Comparison of ENCODE assay signal across 8 cellular contexts in the genomic region with DNA sequence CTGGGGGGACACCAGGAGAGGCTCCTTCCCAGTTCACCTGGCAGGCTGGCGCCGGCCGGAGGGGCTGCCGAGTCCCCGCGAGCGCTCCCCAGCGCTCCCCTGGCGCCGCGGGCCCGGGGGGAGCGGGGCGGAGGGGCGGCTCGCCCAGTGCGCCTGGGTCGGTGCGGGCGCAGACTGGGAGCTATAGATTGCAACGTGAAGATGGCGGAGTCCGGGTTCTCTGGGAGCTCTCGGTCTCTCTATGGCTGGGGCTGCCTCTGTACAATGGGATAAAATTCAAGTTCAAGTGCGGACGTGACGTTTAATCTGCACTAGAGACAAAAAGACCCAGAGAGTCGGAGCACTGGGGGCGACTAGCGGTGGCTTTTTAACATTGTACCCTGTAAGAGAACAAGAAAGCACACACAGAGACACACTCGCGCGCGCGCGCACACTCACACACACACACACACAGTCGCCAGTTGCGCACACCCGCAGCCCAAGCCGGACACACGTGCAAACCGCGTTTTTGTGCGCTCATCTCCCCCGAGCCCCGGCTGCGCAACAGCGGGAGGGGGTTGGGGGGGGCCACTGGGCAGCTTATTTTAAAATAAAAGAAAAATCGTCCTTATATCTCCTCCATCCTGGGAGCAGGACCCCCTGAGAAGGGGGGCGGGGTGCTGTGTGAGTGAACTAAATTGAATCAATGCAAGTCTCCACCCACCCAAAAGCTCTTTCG. TPM values are rescaled to one million over a fixed set of nuclear protein-coding genes. Genes with fewer than 3 reads are reported as not detected.
DNase-seq lines count a peak whose midpoint lies in the region; ATAC-seq and TF ChIP-seq lines count a peak whose summit lies in the region.

A gene (minus strand): TSS at position 247 of the 718 bp plus-strand sequence. CDS start 979 bp downstream, outside the sequence.

- H3K36me3 Mint-ChIP-seq in WTC11: no peaks in the 10 kb centered on the region

- peak within 1 kb of the TSS in 1 of 2 donors; percentile 39 for H3K4me3 ChIP-seq in right atrium auricular region
- H3K4me3 ChIP-seq in mammary epithelial cell (replicated peaks in 1 of 3; ENCODE audit: insufficient read depth in 1 of 3, low read depth in 2 of 3, low read length in 3 of 3): peak within 1 kb of the TSS; percentile 56 to 87 (median 77)

- peak within 1 kb of the TSS; percentile 93 for H2AFZ ChIP-seq in mammary epithelial cell (ENCODE audit: low read depth, low read length)

- H4K20me1 ChIP-seq in mammary epithelial cell (ENCODE audit: insufficient read depth, low read length): no peaks in the 10 kb centered on the region

- H3K4me1 ChIP-seq in right atrium auricular region (peaks cover 0 to 49% of the 10 kb centered on the region in 2 donors), mammary epithelial cell (ENCODE audit: insufficient read depth, low read length) (peaks cover 20% of the 10 kb centered on the region)

- CTCF ChIA-PET in WTC11 (lab: Charles Lee) (interaction anchor here (0.7 to 3.1 kb wide), 7 partner anchors 10 to 236 kb away, joined by 3 to 17 read pairs (median 3); no protein-coding TSS in a partner anchor), mammary epithelial cell (lab: Charles Lee; ENCODE audit: low non-redundant PET) (interaction anchor here (0.6 kb wide), 2 partner anchors 41 to 315 kb away, joined by 3 to 20 read pairs; no protein-coding TSS in a partner anchor)

- H3K4me3 Mint-ChIP-seq in WTC11: peak within 1 kb of the TSS; percentile 84

- H3K27me3 ChIP-seq in right atrium auricular region (peaks cover 28 to 37% of the 10 kb centered on the region in 2 donors), mammary epithelial cell (ENCODE audit: insufficient read depth, low read length) (no peaks in the 10 kb centered on the region)

- POLR2A ChIA-PET in WTC11 (lab: Charles Lee): interaction anchor here (0.6 to 1.9 kb wide), 3 partner anchors 26 to 464 kb away, joined by 3 to 9 read pairs (median 4); no protein-coding TSS in a partner anchor

- peak within 1 kb of the TSS; percentile 50 for H3K27ac Mint-ChIP-seq in WTC11

- H3K9ac ChIP-seq in mammary epithelial cell (ENCODE audit: insufficient read depth, low read length): peak within 1 kb of the TSS; percentile 49

- dilution Hi-C loops in mammary epithelial cell (cut with HindIII; ENCODE audit: low sequenced_read_pairs): no loop called here

- WGBS in mammary epithelial cell (ENCODE audit: low coverage, missing lambda C conversion rate): 1% methylated on average over 24 of the region's 51 CpGs

- peak within 1 kb of the TSS; percentile 84 for H3K4me2 ChIP-seq in mammary epithelial cell (ENCODE audit: insufficient read depth, low read depth, low read length)

- H3K9me3 ChIP-seq in right atrium auricular region: no peaks in the 10 kb centered on the region
- no peaks in the 10 kb centered on the region for H3K9me3 ChIP-seq in mammary epithelial cell (replicated peaks; ENCODE audit: insufficient read depth, low read length)

- H3K79me2 ChIP-seq in mammary epithelial cell (ENCODE audit: insufficient read depth, low read length): peaks cover 36% of the 10 kb centered on the region

- H3K4me1 Mint-ChIP-seq in WTC11: peaks cover 41% of the 10 kb centered on the region

- H3K36me3 ChIP-seq in right atrium auricular region: no peaks in the 10 kb centered on the region
- H3K36me3 ChIP-seq in mammary epithelial cell (ENCODE audit: insufficient read depth, low read length): no peaks in the 10 kb centered on the region

- BruUV-seq in mammary epithelial cell (replicated peaks; lab: Mats Ljungman, UMichigan): no TSS peak

- in situ Hi-C loops in mammary epithelial cell (cut with MboI; ENCODE audit: low sequenced_read_pairs in 2 of 2): loop anchor here (25.0 kb wide), 2 partner anchors 1135 to 1285 kb away; no protein-coding TSS in a partner anchor

- H3K9me3 Mint-ChIP-seq in WTC11: no peaks in the 10 kb centered on the region

- ATAC-seq in Right ventricle myocardium superior (ENCODE audit: poor library complexity) (peak; percentile 55), HG03097 (IDR thresholded peaks at IDR 0.05; ENCODE audit: low FRiP score, unreplicated experiment) (peak; percentile 72), WTC11 (peak; percentile 14), left colon (peak; percentile 49)

- DNase-seq in Right ventricle myocardium superior (peak; percentile 59), right atrium auricular region (ENCODE audit: low spot score) (no peak), NCI-H2171 treated with DMSO at 0.1 percent for 48 hours (lab: John Stamatoyannopoulos, UW) (peak; percentile 100), WTC11 (ENCODE audit: low spot score) (peak; percentile 78), mammary epithelial cell (peak; percentile 88), left colon (peak; percentile 83 to 88)
- peak; percentile 93 for DNase-seq in stimulated activated CD4-positive, alpha-beta T cell treated with anti-CD3 and anti-CD28 coated beads, Interleukin-1b, Interleukin-23, amount 100 ng/mL, for 48 hours

- no peaks in the 10 kb centered on the region; the same call in 1 of the 2 replicates for H3K27me3 Mint-ChIP-seq in WTC11 (ENCODE audit: low read depth)

- intact Hi-C loops in Right ventricle myocardium superior (cut with DNase I): no loop called here
- intact Hi-C loops in mammary epithelial cell (cut with micrococcal nuclease): loop anchor here (1.0 to 5.0 kb wide), 9 partner anchors 80 to 1294 kb away; a partner anchor contains a TSS
- intact Hi-C loops in left colon (cut with DNase I, micrococcal nuclease): no loop called here

- H3K27ac ChIP-seq in right atrium auricular region (no peak within 1 kb of the TSS), mammary epithelial cell (ENCODE audit: insufficient read depth, low read depth, low read length) (peak within 1 kb of the TSS; percentile 56)

- peak in 1 of 2 donors; percentile 47 for TF ChIP-seq CTCF in right atrium auricular region (IDR thresholded peaks at IDR 0.05)
- TF ChIP-seq CTCF in WTC11 (IDR thresholded peaks at IDR 0.05): no peak
- TF ChIP-seq CTCF in mammary epithelial cell (conservative IDR thresholded peaks at IDR 0.05 in 1 of 2, IDR thresholded peaks at IDR 0.05 in 1 of 2; ENCODE audit: extremely low read depth in 1 of 2, insufficient read depth in 1 of 2, low read depth in 1 of 2, low read length in 2 of 2): peak; percentile 44 to 58

TF ChIP-seq in WTC11, 78 proteins besides CTCF, POLR2A, EP300 and RAD21 (continues in another document):
- TF ChIP-seq, protein P1, sequence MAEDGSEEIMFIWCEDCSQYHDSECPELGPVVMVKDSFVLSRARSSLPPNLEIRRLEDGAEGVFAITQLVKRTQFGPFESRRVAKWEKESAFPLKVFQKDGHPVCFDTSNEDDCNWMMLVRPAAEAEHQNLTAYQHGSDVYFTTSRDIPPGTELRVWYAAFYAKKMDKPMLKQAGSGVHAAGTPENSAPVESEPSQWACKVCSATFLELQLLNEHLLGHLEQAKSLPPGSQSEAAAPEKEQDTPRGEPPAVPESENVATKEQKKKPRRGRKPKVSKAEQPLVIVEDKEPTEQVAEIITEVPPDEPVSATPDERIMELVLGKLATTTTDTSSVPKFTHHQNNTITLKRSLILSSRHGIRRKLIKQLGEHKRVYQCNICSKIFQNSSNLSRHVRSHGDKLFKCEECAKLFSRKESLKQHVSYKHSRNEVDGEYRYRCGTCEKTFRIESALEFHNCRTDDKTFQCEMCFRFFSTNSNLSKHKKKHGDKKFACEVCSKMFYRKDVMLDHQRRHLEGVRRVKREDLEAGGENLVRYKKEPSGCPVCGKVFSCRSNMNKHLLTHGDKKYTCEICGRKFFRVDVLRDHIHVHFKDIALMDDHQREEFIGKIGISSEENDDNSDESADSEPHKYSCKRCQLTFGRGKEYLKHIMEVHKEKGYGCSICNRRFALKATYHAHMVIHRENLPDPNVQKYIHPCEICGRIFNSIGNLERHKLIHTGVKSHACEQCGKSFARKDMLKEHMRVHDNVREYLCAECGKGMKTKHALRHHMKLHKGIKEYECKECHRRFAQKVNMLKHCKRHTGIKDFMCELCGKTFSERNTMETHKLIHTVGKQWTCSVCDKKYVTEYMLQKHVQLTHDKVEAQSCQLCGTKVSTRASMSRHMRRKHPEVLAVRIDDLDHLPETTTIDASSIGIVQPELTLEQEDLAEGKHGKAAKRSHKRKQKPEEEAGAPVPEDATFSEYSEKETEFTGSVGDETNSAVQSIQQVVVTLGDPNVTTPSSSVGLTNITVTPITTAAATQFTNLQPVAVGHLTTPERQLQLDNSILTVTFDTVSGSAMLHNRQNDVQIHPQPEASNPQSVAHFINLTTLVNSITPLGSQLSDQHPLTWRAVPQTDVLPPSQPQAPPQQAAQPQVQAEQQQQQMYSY (CRISPR knock-in tag; IDR thresholded peaks at IDR 0.05): peak; percentile 53
- TF ChIP-seq, protein P2, sequence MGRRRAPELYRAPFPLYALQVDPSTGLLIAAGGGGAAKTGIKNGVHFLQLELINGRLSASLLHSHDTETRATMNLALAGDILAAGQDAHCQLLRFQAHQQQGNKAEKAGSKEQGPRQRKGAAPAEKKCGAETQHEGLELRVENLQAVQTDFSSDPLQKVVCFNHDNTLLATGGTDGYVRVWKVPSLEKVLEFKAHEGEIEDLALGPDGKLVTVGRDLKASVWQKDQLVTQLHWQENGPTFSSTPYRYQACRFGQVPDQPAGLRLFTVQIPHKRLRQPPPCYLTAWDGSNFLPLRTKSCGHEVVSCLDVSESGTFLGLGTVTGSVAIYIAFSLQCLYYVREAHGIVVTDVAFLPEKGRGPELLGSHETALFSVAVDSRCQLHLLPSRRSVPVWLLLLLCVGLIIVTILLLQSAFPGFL (CRISPR knock-in tag; IDR thresholded peaks at IDR 0.05; ENCODE audit: borderline replicate concordance): no peak
- TF ChIP-seq, protein P3, sequence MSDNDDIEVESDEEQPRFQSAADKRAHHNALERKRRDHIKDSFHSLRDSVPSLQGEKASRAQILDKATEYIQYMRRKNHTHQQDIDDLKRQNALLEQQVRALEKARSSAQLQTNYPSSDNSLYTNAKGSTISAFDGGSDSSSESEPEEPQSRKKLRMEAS (CRISPR knock-in tag; IDR thresholded peaks at IDR 0.05): peak; percentile 51; the same call in 1 of the 2 replicates
- no peak for TF ChIP-seq FOXP1 (CRISPR knock-in tag; IDR thresholded peaks at IDR 0.05; ENCODE audit: borderline replicate concordance)
- no peak for TF ChIP-seq TEAD1 (CRISPR knock-in tag; IDR thresholded peaks at IDR 0.05)
- peak; percentile 64 for TF ChIP-seq SP1 (CRISPR knock-in tag; conservative IDR thresholded peaks at IDR 0.05)

RNA-seq across cellular contexts. Expression of the gene that starts here (rescaled TPM):
- total RNA-seq in Right ventricle myocardium superior: 0.08 TPM
- total RNA-seq in right atrium auricular region: under 1 TPM; 0.19 to 0.43 TPM
- 6.7 to 9.1 TPM (median 7.2 TPM) in 3 replicates for total RNA-seq in WTC11 (2021)
- total RNA-seq in mammary epithelial cell: 1 to 10 TPM; 7.1 to 8.3 TPM
- polyA plus RNA-seq in mammary epithelial cell: 2.0 TPM
- polyA minus RNA-seq in mammary epithelial cell: 6.7 TPM
- total RNA-seq in left colon: 1 to 10 TPM; 3.7 to 5.1 TPM

Comparison
In these comparisons a context has a peak if more than half of its experiments do, and no peak if none do; other contexts are left out.
1. Peak in DNase-seq and ATAC-seq in Right ventricle myocardium superior; RNA of the gene not detected or under 1 TPM.
2. ATAC-seq: peak in every context shown above with its lines; median percentile 72 in HG03097; 55 in Right ventricle myocardium superior; 49 in left colon; 14 in WTC11.